In genomic region chr17:76188213-76189060, GRCh38 we compare ENCODE assay signal across 16 cellular contexts. TPM values are rescaled to one million over a fixed set of nuclear protein-coding genes. Genes with fewer than 3 reads are reported as not detected.
DNase-seq lines count a peak whose midpoint lies in the region; ATAC-seq, FAIRE-seq and TF ChIP-seq lines count a peak whose summit lies in the region.
"Had no signal": no experiment of that assay in that cellular context is flagged by ENCODE, and none has a peak within 500 bp of the region (broad histone marks: within the 10 kb centered on the region; RNA-seq: fewer than 3 reads in every experiment).

No MANE protein-coding gene starts in this region.

- no peaks in the 10 kb centered on the region for H3K9me3 Mint-ChIP-seq in CD8-positive, alpha-beta T cell
- H3K9me3 Mint-ChIP-seq in activated CD4-positive, alpha-beta memory T cell treated with anti-CD3 and anti-CD28 coated beads for 36 hours: no peaks in the 10 kb centered on the region
- H3K9me3 Mint-ChIP-seq: nephron progenitor cell had no signal

- H3K27ac ChIP-seq in CD8-positive, alpha-beta T cell (ENCODE audit: low read depth, low read length): peak overlapping the region; percentile 31
- H3K27ac ChIP-seq in hepatocyte: peak overlapping the region; percentile 42
- H3K27ac ChIP-seq: BLaER1 treated with 17β-estradiol and CSF1 and Interleukin-3, amounts not matched to agents 10 nM and 100 nM; body of pancreas; dorsolateral prefrontal cortex had no signal

- no peak for ATAC-seq in CD8-positive, alpha-beta T cell
- ATAC-seq in HG03097 (IDR thresholded peaks at IDR 0.05; ENCODE audit: low FRiP score, unreplicated experiment): no peak
- ATAC-seq in omental fat pad (ENCODE audit: low FRiP score): no peak
- ATAC-seq: body of pancreas had no signal

- no peak for DNase-seq in CD8-positive, alpha-beta T cell
- DNase-seq in GM12891 (ENCODE audit: insufficient read length, low spot score) (no peak), hepatocyte (ENCODE audit: low spot score) (no peak), kidney glomerular epithelial cell (lab: John Stamatoyannopoulos, UW) (no peak), omental fat pad (ENCODE audit: low spot score) (no peak)
- no peak for DNase-seq in activated CD4-positive, alpha-beta memory T cell treated with anti-CD3 and anti-CD28 coated beads for 36 hours
- DNase-seq in stimulated activated CD8-positive, alpha-beta memory T cell treated with anti-CD3 and anti-CD28 coated beads, Interleukin-4, amount 100 ng/mL, for 48 hours: no peak
- DNase-seq: body of pancreas; dorsolateral prefrontal cortex; NCI-H1092; nephron progenitor cell; retina; stimulated activated CD4-positive, alpha-beta T cell treated with anti-CD3 and anti-CD28 coated beads, Interleukin-2, amount 100 ng/mL, for 24 hours; trophoblast cell had no signal

- no peaks in the 10 kb centered on the region for H3K27me3 Mint-ChIP-seq in CD8-positive, alpha-beta T cell (ENCODE audit: low read depth)
- H3K27me3 Mint-ChIP-seq in activated CD4-positive, alpha-beta memory T cell treated with anti-CD3 and anti-CD28 coated beads for 36 hours: no peaks in the 10 kb centered on the region

- no peak overlapping the region for H2AFZ ChIP-seq in hepatocyte

- intact Hi-C loops in CD8-positive, alpha-beta T cell (cut with DNase I, micrococcal nuclease): no loop called here
- intact Hi-C loops in activated CD4-positive, alpha-beta memory T cell treated with anti-CD3 and anti-CD28 coated beads for 36 hours (cut with micrococcal nuclease): no loop called here

- 55% methylated on average over 4 of the region's 4 CpGs for WGBS in hepatocyte (ENCODE audit: low lambda C conversion rate, missing lambda C conversion rate)

- H3K9me2 ChIP-seq in hepatocyte (replicated peaks; ENCODE audit: insufficient read depth): no peaks in the 10 kb centered on the region

- POLR2A ChIA-PET in CD8-positive, alpha-beta T cell (lab: Charles Lee): interaction anchor here (0.7 to 7.5 kb wide), 6 partner anchors 9 to 79 kb away, joined by 3 to 104 read pairs (median 6); partner anchors contain the start of gene UBALD2
- POLR2A ChIA-PET in activated CD4-positive, alpha-beta memory T cell treated with anti-CD3 and anti-CD28 coated beads for 36 hours (lab: Charles Lee): interaction anchor here (1.3 to 15.5 kb wide), 4 partner anchors 9 to 81 kb away, joined by 3 to 298 read pairs (median 18); partner anchors contain the start of gene UBALD2

- H3K4me1 ChIP-seq in CD8-positive, alpha-beta T cell (ENCODE audit: insufficient read depth, low read length): peaks cover 78% of the 10 kb centered on the region
- H3K4me1 ChIP-seq in hepatocyte (ENCODE audit: insufficient read depth): peaks cover 7% of the 10 kb centered on the region
- H3K4me1 ChIP-seq: body of pancreas had no signal

- CTCF ChIA-PET in CD8-positive, alpha-beta T cell (lab: Charles Lee): interaction anchor here (0.8 to 6.9 kb wide), 12 partner anchors 9 to 174 kb away, joined by 3 to 53 read pairs (median 4); partner anchors contain the start of gene FOXJ1
- CTCF ChIA-PET in activated CD4-positive, alpha-beta memory T cell treated with anti-CD3 and anti-CD28 coated beads for 36 hours (lab: Charles Lee): interaction anchor here (0.5 to 5.3 kb wide), 8 partner anchors 8 to 91 kb away, joined by 3 to 65 read pairs (median 4); partner anchors contain the start of gene EXOC7

- TF ChIP-seq CTCF in CD8-positive, alpha-beta T cell (IDR thresholded peaks at IDR 0.05): no peak
- TF ChIP-seq CTCF in hepatocyte (IDR thresholded peaks at IDR 0.05; ENCODE audit: poor library complexity) (no peak), omental fat pad (IDR thresholded peaks at IDR 0.05) (no peak)

- peak overlapping the region; percentile 17 for H3K4me3 ChIP-seq in CD8-positive, alpha-beta T cell (ENCODE audit: low read depth, low read length)
- H3K4me3 ChIP-seq in hepatocyte: no peak overlapping the region
- H3K4me3 ChIP-seq: BLaER1 treated with 17β-estradiol and CSF1 and Interleukin-3, amounts not matched to agents 10 nM and 100 nM; body of pancreas; dorsolateral prefrontal cortex had no signal

- TF ChIP-seq POLR2A in GM12891 (IDR thresholded peaks at IDR 0.05; ENCODE audit: low read depth, low read length): no peak

- H3K4me1 Mint-ChIP-seq in CD8-positive, alpha-beta T cell (ENCODE audit: low read depth): peaks cover 67% of the 10 kb centered on the region
- H3K4me1 Mint-ChIP-seq in activated CD4-positive, alpha-beta memory T cell treated with anti-CD3 and anti-CD28 coated beads for 36 hours (ENCODE audit: low read depth): peaks cover 58% of the 10 kb centered on the region

- H3K36me3 ChIP-seq in CD8-positive, alpha-beta T cell (ENCODE audit: insufficient read depth, low read length): no peaks in the 10 kb centered on the region
- H3K36me3 ChIP-seq in hepatocyte (replicated peaks; ENCODE audit: insufficient read depth, low read depth): no peaks in the 10 kb centered on the region
- H3K36me3 ChIP-seq: BLaER1 treated with 17β-estradiol and CSF1 and Interleukin-3, amounts not matched to agents 10 nM and 100 nM had no signal

- H3K27me3 ChIP-seq in CD8-positive, alpha-beta T cell (ENCODE audit: insufficient read depth, low read length): no peaks in the 10 kb centered on the region
- no peaks in the 10 kb centered on the region for H3K27me3 ChIP-seq in hepatocyte
- H3K27me3 ChIP-seq: BLaER1 treated with 17β-estradiol and CSF1 and Interleukin-3, amounts not matched to agents 10 nM and 100 nM; body of pancreas; dorsolateral prefrontal cortex had no signal

- peak; percentile 89 for FAIRE-seq in GM12891 (lab: Jason Lieb, UNC)

- no peaks in the 10 kb centered on the region for H3K9me3 ChIP-seq in CD8-positive, alpha-beta T cell (ENCODE audit: low read length)
- H3K9me3 ChIP-seq in hepatocyte (ENCODE audit: low read depth): no peaks in the 10 kb centered on the region
- H3K9me3 ChIP-seq: BLaER1 treated with 17β-estradiol and CSF1 and Interleukin-3, amounts not matched to agents 10 nM and 100 nM; body of pancreas had no signal

- H3K79me2 ChIP-seq in hepatocyte: no peaks in the 10 kb centered on the region

- peaks cover 14% of the 10 kb centered on the region for H3K36me3 Mint-ChIP-seq in CD8-positive, alpha-beta T cell
- peaks cover 1% of the 10 kb centered on the region for H3K36me3 Mint-ChIP-seq in activated CD4-positive, alpha-beta memory T cell treated with anti-CD3 and anti-CD28 coated beads for 36 hours

- peak overlapping the region; percentile 16 for H3K4me2 ChIP-seq in hepatocyte
- H3K4me2 ChIP-seq: BLaER1 treated with 17β-estradiol and CSF1 and Interleukin-3, amounts not matched to agents 10 nM and 100 nM had no signal

- H3K27ac Mint-ChIP-seq in CD8-positive, alpha-beta T cell: peak overlapping the region; percentile 97
- H3K27ac Mint-ChIP-seq in activated CD4-positive, alpha-beta memory T cell treated with anti-CD3 and anti-CD28 coated beads for 36 hours: peak overlapping the region; percentile 36
- H3K27ac Mint-ChIP-seq: nephron progenitor cell had no signal

- no peaks in the 10 kb centered on the region for H4K20me1 ChIP-seq in hepatocyte (ENCODE audit: insufficient read depth, poor library complexity, severe bottlenecking)
- H4K20me1 ChIP-seq: BLaER1 treated with 17β-estradiol and CSF1 and Interleukin-3, amounts not matched to agents 10 nM and 100 nM had no signal

- peak overlapping the region; percentile 26 for H3K4me3 Mint-ChIP-seq in CD8-positive, alpha-beta T cell
- H3K4me3 Mint-ChIP-seq in activated CD4-positive, alpha-beta memory T cell treated with anti-CD3 and anti-CD28 coated beads for 36 hours: no peak overlapping the region
- H3K4me3 Mint-ChIP-seq: nephron progenitor cell had no signal

TF ChIP-seq in GM12891, 5 proteins besides CTCF, POLR2A, EP300 and RAD21:
- no peak for TF ChIP-seq POLR2AphosphoS5 (IDR thresholded peaks at IDR 0.05; ENCODE audit: low read depth, low read length)
- TF ChIP-seq SPI1 (IDR thresholded peaks at IDR 0.05; ENCODE audit: low read depth, low read length): no peak
- TF ChIP-seq PAX5 (IDR thresholded peaks at IDR 0.05; ENCODE audit: insufficient read depth, low read length, severe bottlenecking): no peak
- TF ChIP-seq TAF1 (IDR thresholded peaks at IDR 0.05; ENCODE audit: low read depth, low read length): no peak

RNA-seq across cellular contexts. Expression of gene FOXJ1, which starts 47.4 kb away (rescaled TPM):
- 1 to 10 TPM; 2.2 to 2.7 TPM for total RNA-seq in CD8-positive, alpha-beta T cell
- polyA plus RNA-seq in GM12891 (2012; ENCODE audit: low read depth, missing spikeins): 0.09 TPM
- total RNA-seq in activated CD4-positive, alpha-beta memory T cell treated with anti-CD3 and anti-CD28 coated beads for 36 hours: under 1 TPM; 0.22 to 0.29 TPM
- total RNA-seq in hepatocyte: 1.6 and 1.9 TPM in 2 replicates
- 1.1 and 2.2 TPM in 2 replicates for polyA plus RNA-seq in hepatocyte
- total RNA-seq in omental fat pad: under 1 TPM in 1 of 4 donors, not detected in 3; 0.46 TPM

RNA-seq across cellular contexts. Expression of gene RNF157, which starts 51.9 kb away (rescaled TPM):
- 10 to 100 TPM; 22.3 to 25.5 TPM for total RNA-seq in CD8-positive, alpha-beta T cell
- polyA plus RNA-seq in GM12891 (2012; ENCODE audit: low read depth, missing spikeins): 0.47 TPM
- 10 to 100 TPM; 25.4 to 28.0 TPM for total RNA-seq in activated CD4-positive, alpha-beta memory T cell treated with anti-CD3 and anti-CD28 coated beads for 36 hours
- total RNA-seq in hepatocyte (8.6 and 8.9 TPM in 2 replicates), omental fat pad (10 to 100 TPM in 3 of 4 donors, 1 to 10 TPM in 1; 8.4 to 23.5 (median 17.4) TPM)
- 4.8 and 5.0 TPM in 2 replicates for polyA plus RNA-seq in hepatocyte
